In the genomic region with DNA sequence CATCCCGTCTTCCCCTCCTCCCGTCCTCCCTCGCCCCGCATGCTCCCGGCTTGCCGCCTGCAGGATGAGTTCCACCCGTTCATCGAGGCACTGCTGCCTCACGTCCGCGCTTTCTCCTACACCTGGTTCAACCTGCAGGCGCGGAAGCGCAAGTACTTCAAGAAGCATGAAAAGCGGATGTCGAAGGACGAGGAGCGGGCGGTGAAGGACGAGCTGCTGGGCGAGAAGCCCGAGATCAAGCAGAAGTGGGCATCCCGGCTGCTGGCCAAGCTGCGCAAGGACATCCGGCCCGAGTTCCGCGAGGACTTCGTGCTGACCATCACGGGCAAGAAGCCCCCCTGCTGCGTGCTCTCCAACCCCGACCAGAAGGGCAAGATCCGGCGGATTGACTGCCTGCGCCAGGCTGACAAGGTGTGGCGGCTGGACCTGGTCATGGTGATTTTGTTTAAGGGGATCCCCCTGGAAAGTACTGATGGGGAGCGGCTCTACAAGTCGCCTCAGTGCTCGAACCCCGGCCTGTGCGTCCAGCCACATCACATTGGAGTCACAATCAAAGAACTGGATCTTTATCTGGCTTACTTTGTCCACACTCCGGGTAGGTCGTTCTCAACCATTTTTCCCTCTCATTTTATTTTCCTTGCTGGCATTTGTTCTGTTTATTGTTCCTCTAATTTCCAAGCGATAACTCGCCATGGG, we compare ENCODE assay signal across 7 cellular contexts. TPM values are rescaled to one million over a fixed set of nuclear protein-coding genes. Genes with fewer than 3 reads are reported as not detected.
DNase-seq lines count a peak whose midpoint lies in the region; ATAC-seq and TF ChIP-seq lines count a peak whose summit lies in the region.

No MANE protein-coding gene starts in this region.

- peak overlapping the region in 1 of 3 donors; percentile 75 for H3K4me3 Mint-ChIP-seq in T-cell

- H3K27ac Mint-ChIP-seq in T-cell, result no peak overlapping the region

- CTCF ChIA-PET in T-cell (lab: Charles Lee), result no interaction called here

- H3K4me1 Mint-ChIP-seq in T-cell, result peaks cover 23 to 31% (median 26%) of the 10 kb centered on the region in 3 donors

- H3K9me3 ChIP-seq in HUES6 (ENCODE audit: control insufficient read depth, insufficient read depth, low read depth, low read length) (no peaks in the 10 kb centered on the region), testis (no peaks in the 10 kb centered on the region)

- TF ChIP-seq POLR2A in testis (IDR thresholded peaks at IDR 0.05), result no peak

- intact Hi-C loops in testis (cut with DNase I; ENCODE audit: low total_unique reads), result no loop called here

- H3K36me3 ChIP-seq in HUES6 (ENCODE audit: control insufficient read depth, insufficient read depth, low read length) (no peaks in the 10 kb centered on the region), testis (ENCODE audit: low read depth, missing control alignments) (no peaks in the 10 kb centered on the region)

- peaks cover 27% of the 10 kb centered on the region for H3K4me1 ChIP-seq in HUES6 (ENCODE audit: control insufficient read depth, insufficient read depth, low read length)
- H3K4me1 ChIP-seq in testis, result peaks cover 29% of the 10 kb centered on the region

- TF ChIP-seq CTCF in testis (IDR thresholded peaks at IDR 0.05), result no peak

- H3K36me3 Mint-ChIP-seq in T-cell, result peaks cover 22% of the 10 kb centered on the region

- peaks cover 32 to 43% of the 10 kb centered on the region in 2 donors for H3K27me3 Mint-ChIP-seq in T-cell

- DNase-seq in astrocyte of the hippocampus (ENCODE audit: low read depth, low spot score) (peak; percentile 58), left kidney (ENCODE audit: low read depth, low spot score) (peak; percentile 38), testis (no peak), cerebellum (ENCODE audit: low spot score) (no peak), AML-193 (lab: John Stamatoyannopoulos, UW) (no peak), T-cell (no peak)

- H3K9me3 Mint-ChIP-seq in T-cell, result no peaks in the 10 kb centered on the region

- H3K9ac ChIP-seq in HUES6 (ENCODE audit: low read length), result no peak overlapping the region

- no peak for ATAC-seq in T-cell (replicated peaks in 1 of 4)

- H3K27me3 ChIP-seq in HUES6 (ENCODE audit: control insufficient read depth, insufficient read depth, low read length) (peaks cover 100% of the 10 kb centered on the region), testis (no peaks in the 10 kb centered on the region)

- H3K4me3 ChIP-seq in HUES6 (ENCODE audit: low read depth, low read length) (peak overlapping the region; percentile 37), testis (peak overlapping the region; percentile 19 to 40)

- WGBS in testis, 2 donors, result 12 to 16% methylated on average over 23 to 43 of the region's 45 CpGs

- POLR2A ChIA-PET in T-cell (lab: Charles Lee), result no interaction called here

- H3K27ac ChIP-seq in HUES6 (ENCODE audit: low read depth, low read length) (no peak overlapping the region), testis (peak overlapping the region; percentile 42 to 88)

RNA-seq across cellular contexts. Expression of a gene that starts 29.8 kb away (rescaled TPM):
- total RNA-seq in testis, result 10 to 100 TPM; 51.7 to 62.4 TPM
- polyA plus RNA-seq in testis (ENCODE audit: insufficient read depth, low read depth, low replicate concordance), result 47.4 TPM
- 62.8 TPM for total RNA-seq in cerebellum
- 1 to 10 TPM; 3.9 to 6.6 (median 6.3) TPM for total RNA-seq in T-cell

RNA-seq across cellular contexts. Expression of a gene that starts 55.7 kb away (rescaled TPM):
- 1 to 10 TPM; 1.4 to 2.8 TPM for total RNA-seq in testis
- polyA plus RNA-seq in testis (ENCODE audit: insufficient read depth, low read depth, low replicate concordance), result 0.16 TPM
- total RNA-seq in cerebellum, result 0.18 TPM
- not detected for total RNA-seq in T-cell

Comparison
In these comparisons a context has a peak if more than half of its experiments do, and no peak if none do; other contexts are left out.
1. DNase-seq: peak in astrocyte of the hippocampus (single experiment) and left kidney (single experiment); none in testis (single experiment), cerebellum (single experiment), AML-193 (0 of 2) and T-cell (0 of 34).